ENCODE assay signal across 8 cellular contexts in genomic region chr6:35469711-35470662, GRCh38. TPM values are rescaled to one million over a fixed set of nuclear protein-coding genes. Genes with fewer than 3 reads are reported as not detected.
DNase-seq lines count a peak whose midpoint lies in the region; TF ChIP-seq lines count a peak whose summit lies in the region.

No MANE protein-coding gene starts in this region.

- peak overlapping the region; percentile 97 for H3K4me3 Mint-ChIP-seq in activated CD4-positive, alpha-beta T cell treated with anti-CD3 and anti-CD28 coated beads, Interleukin-2, amount 10 ng/mL, durations not matched to agents 24 days and 14 days

- peak overlapping the region; percentile 98 for H3K27ac Mint-ChIP-seq in activated CD4-positive, alpha-beta T cell treated with anti-CD3 and anti-CD28 coated beads, Interleukin-2, amount 10 ng/mL, durations not matched to agents 24 days and 14 days

- peaks cover 71% of the 10 kb centered on the region for H3K36me3 Mint-ChIP-seq in activated CD4-positive, alpha-beta T cell treated with anti-CD3 and anti-CD28 coated beads, Interleukin-2, amount 10 ng/mL, durations not matched to agents 24 days and 14 days (ENCODE audit: low read depth)

- no peaks in the 10 kb centered on the region for H3K27me3 Mint-ChIP-seq in activated CD4-positive, alpha-beta T cell treated with anti-CD3 and anti-CD28 coated beads, Interleukin-2, amount 10 ng/mL, durations not matched to agents 24 days and 14 days

- H2AFZ ChIP-seq in SU-DHL-6 (ENCODE audit: low read depth, low read length, severe bottlenecking) = no peak overlapping the region

- peaks cover 39% of the 10 kb centered on the region for H3K4me1 Mint-ChIP-seq in activated CD4-positive, alpha-beta T cell treated with anti-CD3 and anti-CD28 coated beads, Interleukin-2, amount 10 ng/mL, durations not matched to agents 24 days and 14 days

- no peaks in the 10 kb centered on the region for H3K9me3 ChIP-seq in SU-DHL-6 (ENCODE audit: insufficient read depth, low read length)
- no peaks in the 10 kb centered on the region for H3K9me3 ChIP-seq in esophagus squamous epithelium
- no peaks in the 10 kb centered on the region for H3K9me3 ChIP-seq in sigmoid colon

- H3K9ac ChIP-seq in SU-DHL-6 (ENCODE audit: low read length) = peak overlapping the region; percentile 95

- peak overlapping the region; percentile 85 for H3K27ac ChIP-seq in SU-DHL-6 (ENCODE audit: low read depth, low read length)
- H3K27ac ChIP-seq in esophagus squamous epithelium = peak overlapping the region; percentile 91 to 93 (median 92)
- H3K27ac ChIP-seq in sigmoid colon = peak overlapping the region; percentile 81 to 93 (median 92)

- H3K9me2 ChIP-seq in SU-DHL-6 (replicated peaks; ENCODE audit: insufficient read depth, low read length) = no peaks in the 10 kb centered on the region

- H3K36me3 ChIP-seq in SU-DHL-6 (ENCODE audit: low read length) (peaks cover 40% of the 10 kb centered on the region), esophagus squamous epithelium (peaks cover 12 to 80% (median 16%) of the 10 kb centered on the region in 3 donors), sigmoid colon (peaks cover 14 to 55% (median 31%) of the 10 kb centered on the region in 4 donors)

- peaks cover 31% of the 10 kb centered on the region for H3K79me2 ChIP-seq in SU-DHL-6 (ENCODE audit: insufficient read depth, low read length)

- peaks cover 21 to 62% (median 25%) of the 10 kb centered on the region in 3 donors for H3K4me1 ChIP-seq in esophagus squamous epithelium
- H3K4me1 ChIP-seq in sigmoid colon = peaks cover 0 to 46% (median 44%) of the 10 kb centered on the region in 4 donors

- peaks cover 67% of the 10 kb centered on the region for H3F3A ChIP-seq in SU-DHL-6 (ENCODE audit: insufficient read depth)

- TF ChIP-seq POLR2A in esophagus squamous epithelium (IDR thresholded peaks at IDR 0.05) (no peak), sigmoid colon (IDR thresholded peaks at IDR 0.05) (no peak)

- TF ChIP-seq CTCF in SU-DHL-6 (IDR thresholded peaks at IDR 0.05; ENCODE audit: insufficient read depth, low read length, poor library complexity, severe bottlenecking) = no peak
- no peak for TF ChIP-seq CTCF in esophagus squamous epithelium (IDR thresholded peaks at IDR 0.05)
- no peak for TF ChIP-seq CTCF in sigmoid colon (IDR thresholded peaks at IDR 0.05)

- peak; percentile 63 for DNase-seq in activated CD4-positive, alpha-beta T cell treated with anti-CD3 and anti-CD28 coated beads, Interleukin-2, amount 10 ng/mL, durations not matched to agents 24 days and 14 days
- DNase-seq in activated CD4-positive, alpha-beta T cell treated with anti-CD3 and anti-CD28 coated beads for 1 hour = no peak
- no peak for DNase-seq in esophagus squamous epithelium (lab: John Stamatoyannopoulos, UW)
- DNase-seq in sigmoid colon = no peak
- DNase-seq in posterior cingulate gyrus = no peak
- no peak for DNase-seq in stimulated activated naive CD4-positive, alpha-beta T cell treated with Interleukin-2 at 50 U/mL for 16 hours (lab: John Stamatoyannopoulos, UW)
- no peak for DNase-seq in midbrain (lab: John Stamatoyannopoulos, UW)

- WGBS in esophagus squamous epithelium, 2 donors = 15 to 28% methylated on average over 15 to 18 of the region's 18 CpGs
- WGBS in sigmoid colon, 2 donors = 17 to 42% methylated on average over 18 of the region's 18 CpGs

- no peaks in the 10 kb centered on the region for H3K9me3 Mint-ChIP-seq in activated CD4-positive, alpha-beta T cell treated with anti-CD3 and anti-CD28 coated beads, Interleukin-2, amount 10 ng/mL, durations not matched to agents 24 days and 14 days

- H3K4me3 ChIP-seq in SU-DHL-6 (ENCODE audit: insufficient read depth, low read length, poor library complexity, severe bottlenecking) (peak overlapping the region; percentile 93), esophagus squamous epithelium (peak overlapping the region; percentile 64 to 91 (median 74)), sigmoid colon (peak overlapping the region; percentile 52 to 81 (median 66))

- H3K27me3 ChIP-seq in SU-DHL-6 (ENCODE audit: low read length) (no peaks in the 10 kb centered on the region), esophagus squamous epithelium (no peaks in the 10 kb centered on the region), sigmoid colon (no peaks in the 10 kb centered on the region)

- intact Hi-C loops in activated CD4-positive, alpha-beta T cell treated with anti-CD3 and anti-CD28 coated beads, Interleukin-2, amount 10 ng/mL, durations not matched to agents 24 days and 14 days (cut with micrococcal nuclease) = loop anchor here (5.0 kb wide), 1 partner anchor 53 kb away; no protein-coding TSS in a partner anchor
- intact Hi-C loops in esophagus squamous epithelium (cut with DNase I) (no loop called here), sigmoid colon (cut with DNase I) (loop anchor here (2.0 kb wide), 2 partner anchors 15 to 17 kb away; partner anchors contain the start of gene FANCE), posterior cingulate gyrus (cut with DNase I) (loop anchor here (2.0 to 5.0 kb wide), 3 partner anchors 53 to 267 kb away; partner anchors contain the start of genes ARMC12 and ZNF76)

- TF ChIP-seq EP300 in sigmoid colon (IDR thresholded peaks at IDR 0.05) = no peak

- H4K20me1 ChIP-seq in SU-DHL-6 (ENCODE audit: low read depth, low read length) = peaks cover 28% of the 10 kb centered on the region

- peak overlapping the region; percentile 71 for H3K4me2 ChIP-seq in SU-DHL-6 (ENCODE audit: low read depth, low read length, poor library complexity, severe bottlenecking)

RNA-seq across cellular contexts. Expression of gene RPL10A, which starts 1.8 kb away (rescaled TPM):
- 1,702 and 1,710 TPM in 2 replicates for total RNA-seq in activated CD4-positive, alpha-beta T cell treated with anti-CD3 and anti-CD28 coated beads, Interleukin-2, amount 10 ng/mL, durations not matched to agents 24 days and 14 days
- total RNA-seq in esophagus squamous epithelium = 1,000 to 10,000 TPM; 1,152 to 2,101 (median 1,461) TPM
- 1,000 to 10,000 TPM; 1,381 to 2,837 (median 2,184) TPM for total RNA-seq in sigmoid colon
- polyA plus RNA-seq in sigmoid colon = 1,000 to 10,000 TPM; 1,931 to 3,217 (median 2,051) TPM

RNA-seq across cellular contexts. Expression of gene FANCE, which starts 17.8 kb away (rescaled TPM):
- 19.6 and 22.1 TPM in 2 replicates for total RNA-seq in activated CD4-positive, alpha-beta T cell treated with anti-CD3 and anti-CD28 coated beads, Interleukin-2, amount 10 ng/mL, durations not matched to agents 24 days and 14 days
- 10 to 100 TPM in 1 of 4 donors, 1 to 10 TPM in 3; 6.9 to 15.5 (median 8.0) TPM for total RNA-seq in esophagus squamous epithelium
- total RNA-seq in sigmoid colon = 1 to 10 TPM; 3.3 to 3.9 (median 3.7) TPM
- 1 to 10 TPM; 2.4 to 5.2 (median 3.2) TPM for polyA plus RNA-seq in sigmoid colon

RNA-seq across cellular contexts. Expression of gene TEAD3, which starts 26.9 kb away (rescaled TPM):
- total RNA-seq in activated CD4-positive, alpha-beta T cell treated with anti-CD3 and anti-CD28 coated beads, Interleukin-2, amount 10 ng/mL, durations not matched to agents 24 days and 14 days = 1.7 and 2.2 TPM in 2 replicates
- total RNA-seq in esophagus squamous epithelium = 10 to 100 TPM; 13.7 to 33.5 (median 29.3) TPM
- total RNA-seq in sigmoid colon = 10 to 100 TPM; 50.4 to 95.8 (median 74.8) TPM
- 10 to 100 TPM; 14.4 to 25.2 (median 14.6) TPM for polyA plus RNA-seq in sigmoid colon

RNA-seq across cellular contexts. Expression of gene TULP1, which starts 42.7 kb away (rescaled TPM):
- not detected in 2 replicates for total RNA-seq in activated CD4-positive, alpha-beta T cell treated with anti-CD3 and anti-CD28 coated beads, Interleukin-2, amount 10 ng/mL, durations not matched to agents 24 days and 14 days
- total RNA-seq in esophagus squamous epithelium (not detected), sigmoid colon (not detected)
- not detected for polyA plus RNA-seq in sigmoid colon
